1 cellular context compared by ENCODE assay signal in genomic region chr6:7932625-7933024, GRCh38.
A peak's percentile ranks its signal among the peaks of the same experiment; 100 is the strongest.
TF ChIP-seq lines count a peak whose summit lies in the region.

No MANE protein-coding gene starts in this region.

TF ChIP-seq in K562, 482 proteins besides CTCF, POLR2A, EP300 and RAD21 (continued from another document):
- TF ChIP-seq CHD7 (IDR thresholded peaks at IDR 0.05; ENCODE audit: low read depth, low read length) (no peak), ZNF316 (IDR thresholded peaks at IDR 0.05) (peak; percentile 70), MAFG (tag; conservative IDR thresholded peaks at IDR 0.05) (peak; percentile 47; the same call in 1 of the 2 replicates), POLR2AphosphoS2 (IDR thresholded peaks at IDR 0.05; ENCODE audit: low read length) (no peak), C11orf30 (IDR thresholded peaks at IDR 0.05; ENCODE audit: low read depth) (peak; percentile 41; the same call in 1 of the 2 replicates), U2AF2 (optimal IDR thresholded peaks at IDR 0.05; ENCODE audit: low read depth, low read length) (no peak)
